Comparison of ENCODE assay signal across 8 cellular contexts in genomic region chr7:93374345-93374940, GRCh38.
DNase-seq lines count a peak whose midpoint lies in the region; ATAC-seq and TF ChIP-seq lines count a peak whose summit lies in the region.

No MANE protein-coding gene starts in this region.

- peak; percentile 64 for TF ChIP-seq RAD21 in Ishikawa (IDR thresholded peaks at IDR 0.05; ENCODE audit: low read depth)

- in situ Hi-C loops in G401 (cut with HindIII; ENCODE audit: low sequenced_read_pairs) = no loop called here

- peak; percentile 8 for DNase-seq in G401 (ENCODE audit: low spot score)
- DNase-seq in SW480 (ENCODE audit: low spot score) = peak; percentile 63
- DNase-seq in hepatic stellate cell (ENCODE audit: low spot score) = peak; percentile 7
- DNase-seq in activated T-cell treated with anti-CD3 and anti-CD28 coated beads, Interleukin-2, amount 50 U/mL, for 48 hours = no peak
- no peak for DNase-seq in GOT3 (lab: John Stamatoyannopoulos, UW)

- ATAC-seq in GM21515 (IDR thresholded peaks at IDR 0.05; ENCODE audit: unreplicated experiment) (peak; percentile 71), GM19467 (IDR thresholded peaks at IDR 0.05; ENCODE audit: unreplicated experiment) (no peak)

- TF ChIP-seq EP300 in Ishikawa (IDR thresholded peaks at IDR 0.05; ENCODE audit: borderline replicate concordance) = no peak

TF ChIP-seq in Ishikawa, 13 proteins besides CTCF, POLR2A, EP300 and RAD21:
- TF ChIP-seq ZBTB7A (IDR thresholded peaks at IDR 0.05; ENCODE audit: low read depth) = no peak

Comparison
In these comparisons a context has a peak if more than half of its experiments do, and no peak if none do; other contexts are left out.
1. DNase-seq: peak in G401 (single experiment), SW480 (single experiment) and hepatic stellate cell (single experiment); none in activated T-cell treated with anti-CD3 and anti-CD28 coated beads, Interleukin-2, amount 50 U/mL, for 48 hours (0 of 2) and GOT3 (single experiment).